Comparison of ENCODE assay signal across 8 cellular contexts in genomic region chr2:30230479-30230854, GRCh38. TPM values are rescaled to one million over a fixed set of nuclear protein-coding genes. Genes with fewer than 3 reads are reported as not detected.
DNase-seq lines count a peak whose midpoint lies in the region; ATAC-seq, FAIRE-seq and TF ChIP-seq lines count a peak whose summit lies in the region.

No MANE protein-coding gene starts in this region.

- H3K4me3 Mint-ChIP-seq in nephron = peak overlapping the region; percentile 87 to 93 (median 92)

- H3K79me2 ChIP-seq in DOHH2 (ENCODE audit: control insufficient read depth, low read length) (peaks cover 8% of the 10 kb centered on the region), SK-N-SH (ENCODE audit: insufficient read depth) (peaks cover 40% of the 10 kb centered on the region)

- DNase-seq in SK-N-SH (peak; percentile 80), erythroblast (lab: John Stamatoyannopoulos, UW) (peak; percentile 51 to 64), middle frontal gyrus (ENCODE audit: extremely low spot score, low spot score) (no peak), CD1c-positive myeloid dendritic cell (ENCODE audit: extremely low spot score) (no peak), GM19239 (ENCODE audit: insufficient read length, low spot score) (no peak)

- H3K27ac ChIP-seq in DOHH2 (ENCODE audit: low read depth, low read length) = no peak overlapping the region
- peak overlapping the region in 1 of 2 experiments; percentile 42; a peak in 1 of 4 replicates for H3K27ac ChIP-seq in SK-N-SH (ENCODE audit: low read depth in 2 of 2, low read length in 1 of 2)

- H3K27me3 ChIP-seq in DOHH2 (ENCODE audit: control insufficient read depth, low read length) = peaks cover 30% of the 10 kb centered on the region
- no peaks in the 10 kb centered on the region for H3K27me3 ChIP-seq in SK-N-SH (ENCODE audit: insufficient read depth)

- TF ChIP-seq CTCF in DOHH2 (IDR thresholded peaks at IDR 0.05; ENCODE audit: low read depth, low read length, poor library complexity, severe bottlenecking) (peak; percentile 8), SK-N-SH (IDR thresholded peaks at IDR 0.05) (peak; percentile 32), nephron (IDR thresholded peaks at IDR 0.05; ENCODE audit: unreplicated experiment in 3 of 3) (no peak)

- H3K36me3 ChIP-seq in DOHH2 (ENCODE audit: control insufficient read depth, low read length) = no peaks in the 10 kb centered on the region; the same call in 1 of the 2 replicates
- H3K36me3 ChIP-seq in SK-N-SH (replicated peaks in 1 of 2; ENCODE audit: control insufficient read depth in 1 of 2, insufficient read depth in 2 of 2, low read length in 1 of 2) = no peaks in the 10 kb centered on the region

- no peaks in the 10 kb centered on the region for H3K9me2 ChIP-seq in DOHH2 (replicated peaks; ENCODE audit: control insufficient read depth, low read length)
- no peaks in the 10 kb centered on the region for H3K9me2 ChIP-seq in SK-N-SH

- H3K4me2 ChIP-seq in DOHH2 (ENCODE audit: low read length) (peak overlapping the region; percentile 81), SK-N-SH (peak overlapping the region; percentile 96)

- H3K4me1 Mint-ChIP-seq in nephron = peaks cover 40% of the 10 kb centered on the region

- H4K20me1 ChIP-seq in DOHH2 (ENCODE audit: control insufficient read depth, insufficient read depth, low read depth, low read length) = peaks cover 3% of the 10 kb centered on the region; the same call in 1 of the 2 replicates
- peaks cover 19% of the 10 kb centered on the region for H4K20me1 ChIP-seq in SK-N-SH (ENCODE audit: insufficient read depth)

- no peaks in the 10 kb centered on the region for H3F3A ChIP-seq in DOHH2 (ENCODE audit: control insufficient read depth, insufficient read depth)
- peaks cover 5% of the 10 kb centered on the region for H3F3A ChIP-seq in SK-N-SH (replicated peaks; ENCODE audit: insufficient read depth)

- CTCF ChIA-PET in SK-N-SH (lab: Yijun Ruan, JAX) = interaction anchor here (0.7 to 18.6 kb wide), 19 partner anchors 9 to 1103 kb away, joined by 3 to 262 read pairs (median 4); no protein-coding TSS in a partner anchor

- H2AFZ ChIP-seq in SK-N-SH (ENCODE audit: low read depth) = peak overlapping the region; percentile 87

- peak; percentile 54 for TF ChIP-seq RAD21 in SK-N-SH (IDR thresholded peaks at IDR 0.05; ENCODE audit: low read length)

- H3K27me3 Mint-ChIP-seq in nephron (ENCODE audit: low read depth) = peaks cover 16% of the 10 kb centered on the region

- H3K4me1 ChIP-seq in DOHH2 (ENCODE audit: control insufficient read depth, low read length) (peaks cover 39% of the 10 kb centered on the region), SK-N-SH (ENCODE audit: control insufficient read depth in 1 of 2, insufficient read depth in 2 of 2, low read depth in 1 of 2, low read length in 1 of 2) (peaks cover 8 to 22% of the 10 kb centered on the region in 2 experiments; a peak in 3 of 4 replicates)

- H3K4me3 ChIP-seq in DOHH2 (ENCODE audit: low read length) (peak overlapping the region; percentile 87), SK-N-SH (ENCODE audit: low read depth in 2 of 2, low read length in 1 of 2) (peak overlapping the region; percentile 73 to 92)

- POLR2A ChIA-PET in SK-N-SH (lab: Yijun Ruan, JAX) = interaction anchor here (0.6 to 2.1 kb wide), 5 partner anchors 182 to 463 kb away, joined by 3 to 10 read pairs (median 4); partner anchors contain the start of gene LCLAT1

- no peak for ATAC-seq in GM19328 (IDR thresholded peaks at IDR 0.05; ENCODE audit: unreplicated experiment)

- no peaks in the 10 kb centered on the region for H3K9me3 Mint-ChIP-seq in nephron

- peak overlapping the region; percentile 86 for H3K9ac ChIP-seq in SK-N-SH

- FAIRE-seq in GM19239 (lab: Jason Lieb, UNC) = no peak

- H3K36me3 Mint-ChIP-seq in nephron (ENCODE audit: low read depth) = peaks cover 19% of the 10 kb centered on the region

- peak overlapping the region; percentile 86 to 99 (median 99) for H3K27ac Mint-ChIP-seq in nephron

- TF ChIP-seq EP300 in SK-N-SH (IDR thresholded peaks at IDR 0.05; ENCODE audit: borderline replicate concordance in 1 of 2, low read depth in 1 of 2, low read length in 1 of 2) = no peak

- WGBS in SK-N-SH (ENCODE audit: low lambda C conversion rate) = 26% methylated on average over 17 of the region's 20 CpGs

- H3K9me3 ChIP-seq in DOHH2 (ENCODE audit: control insufficient read depth, insufficient read depth, low read length) = no peaks in the 10 kb centered on the region
- H3K9me3 ChIP-seq in SK-N-SH = no peaks in the 10 kb centered on the region

- TF ChIP-seq POLR2A in erythroblast (IDR thresholded peaks at IDR 0.05; ENCODE audit: low read length) = no peak

TF ChIP-seq in SK-N-SH, 30 proteins besides CTCF, POLR2A, EP300 and RAD21:
- TF ChIP-seq NRF1 (IDR thresholded peaks at IDR 0.05; ENCODE audit: low read depth, low read length) (peak; percentile 36; the same call in 1 of the 2 replicates), ZBTB33 (IDR thresholded peaks at IDR 0.05; ENCODE audit: borderline replicate concordance, low read depth) (no peak), USF2 (IDR thresholded peaks at IDR 0.05; ENCODE audit: borderline replicate concordance, low read depth, low read length) (no peak), SMC3 (IDR thresholded peaks at IDR 0.05; ENCODE audit: low read depth, low read length) (peak; percentile 30; the same call in 1 of the 2 replicates), MAX (IDR thresholded peaks at IDR 0.05; ENCODE audit: low read depth) (no peak; the same call in 1 of the 2 replicates), TAF1 (IDR thresholded peaks at IDR 0.05; ENCODE audit: borderline replicate concordance, low read depth, low read length) (no peak), MXI1 (IDR thresholded peaks at IDR 0.05; ENCODE audit: low read depth, low read length) (peak; percentile 22), FOXJ3 (CRISPR knock-in tag; IDR thresholded peaks at IDR 0.05) (0 out of 2 replicates have a peak, but pooled peaks have one; percentile 28), REST (IDR thresholded peaks at IDR 0.05; ENCODE audit: low read depth, low read length) (no peak)

RNA-seq across cellular contexts. Expression of gene LBH, which starts 0.9 kb away (rescaled TPM):
- polyA plus RNA-seq in SK-N-SH (2012; rRNA removed) = 22.8 and 26.4 TPM in 2 replicates
- 17.2 and 21.7 TPM in 2 replicates for polyA plus RNA-seq in SK-N-SH (2012; cell fraction: cytosol; rRNA removed)
- polyA plus RNA-seq in SK-N-SH (2012; cell fraction: nucleus; rRNA removed) = 16.5 and 17.5 TPM in 2 replicates

Comparison
In these comparisons a context has a peak if more than half of its experiments do, and no peak if none do; other contexts are left out.
1. CTCF ChIP-seq: peak in DOHH2 (single experiment) and SK-N-SH (single experiment); none in nephron (0 of 3).
2. DNase-seq: peak in SK-N-SH (single experiment) and erythroblast (2 of 2); none in middle frontal gyrus (single experiment), CD1c-positive myeloid dendritic cell (single experiment) and GM19239 (single experiment).